10 cellular contexts compared by ENCODE assay signal in genomic region chr13:92573467-92574057, GRCh38.
DNase-seq lines count a peak whose midpoint lies in the region; ATAC-seq, FAIRE-seq and TF ChIP-seq lines count a peak whose summit lies in the region.
"Had no signal": no experiment of that assay in that cellular context is flagged by ENCODE, and none has a peak within 500 bp of the region (broad histone marks: within the 10 kb centered on the region; RNA-seq: fewer than 3 reads in every experiment).

No MANE protein-coding gene starts in this region.

- peaks cover 9 to 10% of the 10 kb centered on the region in 2 donors for H3K9me3 Mint-ChIP-seq in natural killer cell

- FAIRE-seq in H54 (lab: Jason Lieb, UNC), result peak; percentile 80
- FAIRE-seq: G401.6 had no signal

- no peaks in the 10 kb centered on the region for H3K9me2 ChIP-seq in PC-3 (replicated peaks; ENCODE audit: low read length)

- ATAC-seq in PC-3 (no peak; the same call in 1 of the 2 replicates), natural killer cell (no peak), HG03135 (IDR thresholded peaks at IDR 0.05; ENCODE audit: unreplicated experiment) (no peak)
- no peak for ATAC-seq in activated CD4-positive, CD25-positive, alpha-beta regulatory T cell treated with anti-CD3 and anti-CD28 coated beads, Interleukin-2, amount 50 U/mL, for 24 hours
- ATAC-seq: T-helper 17 cell had no signal

- no peak overlapping the region for H3K4me2 ChIP-seq in PC-3 (ENCODE audit: low read length)

- no peak overlapping the region for H3K4me3 ChIP-seq in PC-3 (ENCODE audit: low read length)
- H3K4me3 ChIP-seq in uterus, result no peak overlapping the region

- CTCF ChIA-PET in PC-3 (lab: Charles Lee), result interaction anchor here (0.7 kb wide), 1 partner anchor 322 kb away, joined by 4 read pairs; no protein-coding TSS in a partner anchor

- H3K9me3 ChIP-seq in PC-3 (ENCODE audit: low read length) (no peaks in the 10 kb centered on the region), uterus (no peaks in the 10 kb centered on the region)

- no peak overlapping the region for H3K4me3 Mint-ChIP-seq in natural killer cell
- H3K4me3 Mint-ChIP-seq: T-helper 17 cell had no signal

- no peak overlapping the region for H2AFZ ChIP-seq in PC-3 (ENCODE audit: low read length)

- no peak overlapping the region for H3K27ac Mint-ChIP-seq in natural killer cell
- H3K27ac Mint-ChIP-seq: T-helper 17 cell had no signal

- H3K36me3 ChIP-seq in PC-3 (ENCODE audit: low read depth, low read length) (no peaks in the 10 kb centered on the region), uterus (no peaks in the 10 kb centered on the region)

- H3K4me1 ChIP-seq in PC-3 (ENCODE audit: insufficient read depth, low read length), result no peaks in the 10 kb centered on the region
- H3K4me1 ChIP-seq in uterus, result no peaks in the 10 kb centered on the region

- POLR2A ChIA-PET in PC-3 (lab: Charles Lee; ENCODE audit: unreplicated experiment), result no interaction called here

- TF ChIP-seq CTCF in PC-3 (conservative IDR thresholded peaks at IDR 0.05; ENCODE audit: low read depth, low read length) (peak; percentile 38; the same call in 1 of the 2 replicates), uterus (IDR thresholded peaks at IDR 0.05) (no peak), natural killer cell (IDR thresholded peaks at IDR 0.05) (no peak)

- H3K27ac ChIP-seq in PC-3 (ENCODE audit: low read length) (no peak overlapping the region), uterus (no peak overlapping the region)

- no peaks in the 10 kb centered on the region for H3K27me3 Mint-ChIP-seq in natural killer cell (ENCODE audit: low read depth in 2 of 2)
- H3K27me3 Mint-ChIP-seq: T-helper 17 cell had no signal

- BruUV-seq in PC-3 (replicated peaks; lab: Mats Ljungman, UMichigan), result no TSS peak

- no peaks in the 10 kb centered on the region for H3K36me3 Mint-ChIP-seq in natural killer cell

- DNase-seq in AG20443 (ENCODE audit: low spot score) (peak; percentile 12), H54 (ENCODE audit: insufficient read length, low spot score) (peak; percentile 2), PC-3 (peak; percentile 9), iPS-NIHi7 (ENCODE audit: extremely low spot score) (peak; percentile 69), uterus (no peak), natural killer cell (no peak)
- DNase-seq: T-helper 17 cell had no signal

- no peaks in the 10 kb centered on the region for H3K79me2 ChIP-seq in PC-3 (ENCODE audit: low read length)

- no peak overlapping the region for H3K9ac ChIP-seq in PC-3 (ENCODE audit: low read length)

- H3K4me1 Mint-ChIP-seq in natural killer cell, result no peaks in the 10 kb centered on the region
- H3K4me1 Mint-ChIP-seq: T-helper 17 cell had no signal

- H3F3A ChIP-seq in PC-3 (ENCODE audit: low read length, unreplicated experiment), result no peaks in the 10 kb centered on the region

- TF ChIP-seq POLR2A in H54 (IDR thresholded peaks at IDR 0.05; ENCODE audit: low read depth, low read length) (no peak), uterus (IDR thresholded peaks at IDR 0.05) (no peak)

- H3K27me3 ChIP-seq in PC-3 (ENCODE audit: low read length), result no peaks in the 10 kb centered on the region
- no peaks in the 10 kb centered on the region for H3K27me3 ChIP-seq in uterus

- H4K20me1 ChIP-seq in PC-3 (ENCODE audit: low read length), result no peaks in the 10 kb centered on the region

- intact Hi-C loops in PC-3 (cut with micrococcal nuclease) (no loop called here), uterus (cut with DNase I; ENCODE audit: low total_unique reads) (no loop called here), natural killer cell (cut with micrococcal nuclease) (no loop called here)

Comparison
In these comparisons a context has a peak if more than half of its experiments do, and no peak if none do; other contexts are left out.
1. DNase-seq: peak in AG20443 (single experiment), H54 (single experiment), PC-3 (single experiment) and iPS-NIHi7 (single experiment); none in uterus (0 of 2) and natural killer cell (single experiment).